ENCODE assay signal across 9 cellular contexts in the genomic region with DNA sequence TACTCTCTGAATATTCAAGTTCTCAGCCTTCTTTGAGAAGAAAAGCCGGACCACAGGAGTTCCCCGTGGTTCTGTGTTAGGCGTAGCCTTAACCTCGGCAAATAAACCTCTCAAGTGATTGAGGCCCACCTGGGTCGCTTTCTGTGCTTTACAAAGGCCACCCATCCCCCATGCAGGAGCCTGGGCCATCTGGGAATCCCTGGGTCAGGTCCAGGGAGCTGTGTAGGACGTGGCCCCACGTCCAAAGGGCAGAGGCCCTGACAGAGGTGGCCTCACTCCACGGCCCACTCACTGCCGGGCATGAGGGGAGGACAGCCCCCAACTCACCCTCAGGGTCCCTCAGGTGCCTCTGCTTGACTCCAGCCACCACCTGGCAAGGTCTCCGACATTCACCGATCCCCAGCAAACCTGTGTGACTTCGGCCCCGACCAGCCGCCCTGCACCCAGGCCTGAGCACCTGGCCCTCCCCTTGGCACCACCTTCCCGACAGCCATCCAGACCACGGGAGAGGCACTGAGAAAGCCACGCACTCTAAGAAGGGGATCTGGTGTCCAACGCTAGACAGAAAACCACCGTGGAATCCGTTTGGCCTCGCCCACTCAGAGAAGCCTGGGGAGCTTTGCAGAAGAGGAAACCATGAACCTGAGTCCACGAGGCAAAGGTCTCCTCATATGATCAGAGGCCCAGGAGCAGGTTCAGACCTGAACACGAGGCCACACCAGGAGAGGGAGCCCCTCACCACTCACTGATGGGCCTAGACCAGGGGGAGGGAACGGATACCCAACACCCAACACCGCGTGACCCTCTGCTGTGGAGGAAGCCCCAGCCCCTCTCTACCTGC. TPM values are rescaled to one million over a fixed set of nuclear protein-coding genes. Genes with fewer than 3 reads are reported as not detected.
DNase-seq lines count a peak whose midpoint lies in the region; ATAC-seq, FAIRE-seq and TF ChIP-seq lines count a peak whose summit lies in the region.
"Had no signal": no experiment of that assay in that cellular context is flagged by ENCODE, and none has a peak within 500 bp of the region (broad histone marks: within the 10 kb centered on the region; RNA-seq: fewer than 3 reads in every experiment).

No MANE protein-coding gene starts in this region.

- TF ChIP-seq POLR2A in gastrocnemius medialis (IDR thresholded peaks at IDR 0.05) = no peak
- TF ChIP-seq POLR2A in H54 (IDR thresholded peaks at IDR 0.05; ENCODE audit: low read depth, low read length) = no peak

- H3K9me3 ChIP-seq in CD8-positive, alpha-beta T cell (ENCODE audit: low read length) = no peaks in the 10 kb centered on the region
- H3K9me3 ChIP-seq in muscle layer of colon (ENCODE audit: low read length) = no peaks in the 10 kb centered on the region
- no peaks in the 10 kb centered on the region for H3K9me3 ChIP-seq in gastrocnemius medialis

- H3K27me3 ChIP-seq in CD8-positive, alpha-beta T cell (ENCODE audit: insufficient read depth, low read length) = no peaks in the 10 kb centered on the region
- H3K27me3 ChIP-seq in muscle layer of colon (ENCODE audit: control insufficient read depth in 1 of 2, insufficient read depth in 2 of 2, low read length in 2 of 2) = no peaks in the 10 kb centered on the region
- peaks cover 0 to 5% (median 0%) of the 10 kb centered on the region in 3 donors for H3K27me3 ChIP-seq in gastrocnemius medialis

- peak overlapping the region; percentile 2 for H3K4me3 ChIP-seq in CD8-positive, alpha-beta T cell (ENCODE audit: low read depth, low read length)
- H3K4me3 ChIP-seq in muscle layer of colon (ENCODE audit: low read depth in 1 of 2, low read length in 2 of 2) (no peak overlapping the region), gastrocnemius medialis (no peak overlapping the region)
- H3K4me3 ChIP-seq: SJSA1 had no signal

- in situ Hi-C loops in gastrocnemius medialis (cut with MboI; ENCODE audit: low sequenced_read_pairs in 4 of 4) = no loop called here

- H3K36me3 ChIP-seq in CD8-positive, alpha-beta T cell (ENCODE audit: insufficient read depth, low read length) = no peaks in the 10 kb centered on the region
- no peaks in the 10 kb centered on the region for H3K36me3 ChIP-seq in muscle layer of colon (ENCODE audit: insufficient read depth, low read length)
- no peaks in the 10 kb centered on the region for H3K36me3 ChIP-seq in gastrocnemius medialis

- no peak overlapping the region for H3K9ac ChIP-seq in muscle layer of colon (ENCODE audit: low read length)

- peaks cover 13% of the 10 kb centered on the region for H3K36me3 Mint-ChIP-seq in CD8-positive, alpha-beta T cell
- H3K36me3 Mint-ChIP-seq in activated naive CD8-positive, alpha-beta T cell treated with anti-CD3 and anti-CD28 coated beads, Interleukin-2, amount 10 ng/mL, durations not matched to agents 7 days and 5 days = peaks cover 5% of the 10 kb centered on the region

- peaks cover 87% of the 10 kb centered on the region for H3K4me1 ChIP-seq in CD8-positive, alpha-beta T cell (ENCODE audit: insufficient read depth, low read length)
- H3K4me1 ChIP-seq in muscle layer of colon (ENCODE audit: insufficient read depth, low read length) = peaks cover 48% of the 10 kb centered on the region
- peaks cover 26 to 35% of the 10 kb centered on the region in 2 donors for H3K4me1 ChIP-seq in gastrocnemius medialis

- ATAC-seq in CD8-positive, alpha-beta T cell = no peak
- no peak for ATAC-seq in activated naive CD8-positive, alpha-beta T cell treated with anti-CD3 and anti-CD28 coated beads, Interleukin-2, amount 10 ng/mL, durations not matched to agents 7 days and 5 days (ENCODE audit: low read depth)
- no peak for ATAC-seq in gastrocnemius medialis
- no peak for ATAC-seq in GM18907 (IDR thresholded peaks at IDR 0.05; ENCODE audit: unreplicated experiment)
- ATAC-seq in GM21737 (IDR thresholded peaks at IDR 0.05; ENCODE audit: unreplicated experiment) = no peak

- peaks cover 69% of the 10 kb centered on the region for H3K4me1 Mint-ChIP-seq in CD8-positive, alpha-beta T cell (ENCODE audit: low read depth)
- H3K4me1 Mint-ChIP-seq in activated naive CD8-positive, alpha-beta T cell treated with anti-CD3 and anti-CD28 coated beads, Interleukin-2, amount 10 ng/mL, durations not matched to agents 7 days and 5 days = peaks cover 46% of the 10 kb centered on the region

- intact Hi-C loops in CD8-positive, alpha-beta T cell (cut with DNase I, micrococcal nuclease) = loop anchor here (10.0 kb wide), 4 partner anchors 277 to 687 kb away; a partner anchor contains a TSS
- intact Hi-C loops in gastrocnemius medialis (cut with DNase I; ENCODE audit: low total_unique reads) = no loop called here

- POLR2A ChIA-PET in CD8-positive, alpha-beta T cell (lab: Charles Lee) = no interaction called here
- POLR2A ChIA-PET in activated naive CD8-positive, alpha-beta T cell treated with anti-CD3 and anti-CD28 coated beads, Interleukin-2, amount 10 ng/mL, durations not matched to agents 7 days and 5 days (lab: Charles Lee) = interaction anchor here (1.3 kb wide), 1 partner anchor 13 kb away, joined by 4 read pairs; no protein-coding TSS in a partner anchor

- DNase-seq in CD8-positive, alpha-beta T cell = no peak
- DNase-seq in HuH-7.5 (ENCODE audit: low spot score) (peak; percentile 71), gastrocnemius medialis (no peak), H54 (ENCODE audit: insufficient read length, low spot score) (no peak)
- DNase-seq in activated naive CD8-positive, alpha-beta T cell treated with anti-CD3 and anti-CD28 coated beads, Interleukin-2, amount 10 ng/mL, durations not matched to agents 7 days and 5 days = no peak

- H3K27ac Mint-ChIP-seq in CD8-positive, alpha-beta T cell = peak overlapping the region; percentile 97
- peak overlapping the region; percentile 88 for H3K27ac Mint-ChIP-seq in activated naive CD8-positive, alpha-beta T cell treated with anti-CD3 and anti-CD28 coated beads, Interleukin-2, amount 10 ng/mL, durations not matched to agents 7 days and 5 days

- CTCF ChIA-PET in CD8-positive, alpha-beta T cell (lab: Charles Lee) = interaction anchor here (0.6 kb wide), 1 partner anchor 705 kb away, joined by 3 read pairs; no protein-coding TSS in a partner anchor

- no peaks in the 10 kb centered on the region for H3K27me3 Mint-ChIP-seq in CD8-positive, alpha-beta T cell (ENCODE audit: low read depth)
- no peaks in the 10 kb centered on the region for H3K27me3 Mint-ChIP-seq in activated naive CD8-positive, alpha-beta T cell treated with anti-CD3 and anti-CD28 coated beads, Interleukin-2, amount 10 ng/mL, durations not matched to agents 7 days and 5 days

- no peak for TF ChIP-seq CTCF in CD8-positive, alpha-beta T cell (IDR thresholded peaks at IDR 0.05)
- TF ChIP-seq CTCF in gastrocnemius medialis (IDR thresholded peaks at IDR 0.05 in 4 of 5, conservative IDR thresholded peaks at IDR 0.05 in 1 of 5) = no peak

- no peaks in the 10 kb centered on the region for H3K9me3 Mint-ChIP-seq in CD8-positive, alpha-beta T cell
- no peaks in the 10 kb centered on the region for H3K9me3 Mint-ChIP-seq in activated naive CD8-positive, alpha-beta T cell treated with anti-CD3 and anti-CD28 coated beads, Interleukin-2, amount 10 ng/mL, durations not matched to agents 7 days and 5 days

- peak overlapping the region; percentile 82 for H3K27ac ChIP-seq in CD8-positive, alpha-beta T cell (ENCODE audit: low read depth, low read length)
- peak overlapping the region; percentile 32 for H3K27ac ChIP-seq in muscle layer of colon (ENCODE audit: low read depth, low read length)
- H3K27ac ChIP-seq in gastrocnemius medialis = peak overlapping the region in 2 of 4 donors; percentile 19 to 28
- H3K27ac ChIP-seq: SJSA1 had no signal

- FAIRE-seq in H54 (lab: Jason Lieb, UNC) = no peak

- H3K4me3 Mint-ChIP-seq in CD8-positive, alpha-beta T cell = peak overlapping the region; percentile 78
- peak overlapping the region; percentile 60 for H3K4me3 Mint-ChIP-seq in activated naive CD8-positive, alpha-beta T cell treated with anti-CD3 and anti-CD28 coated beads, Interleukin-2, amount 10 ng/mL, durations not matched to agents 7 days and 5 days

RNA-seq across cellular contexts. Expression of a gene that starts 4.5 kb away (rescaled TPM):
- total RNA-seq in CD8-positive, alpha-beta T cell = 10 to 100 TPM; 49.0 to 54.2 TPM
- 10 to 100 TPM; 31.5 to 37.5 TPM for total RNA-seq in activated naive CD8-positive, alpha-beta T cell treated with anti-CD3 and anti-CD28 coated beads, Interleukin-2, amount 10 ng/mL, durations not matched to agents 7 days and 5 days
- 1 to 10 TPM; 1.6 to 5.3 (median 3.5) TPM for total RNA-seq in gastrocnemius medialis

Comparison
In these comparisons a context has a peak if more than half of its experiments do, and no peak if none do; other contexts are left out.
1. RNA of a gene that starts 4.5 kb away (total RNA-seq): 49.0 to 54.2 TPM in CD8-positive, alpha-beta T cell and 31.5 to 37.5 TPM in activated naive CD8-positive, alpha-beta T cell treated with anti-CD3 and anti-CD28 coated beads, Interleukin-2, amount 10 ng/mL, durations not matched to agents 7 days and 5 days; 1.6 to 5.3 TPM in gastrocnemius medialis; every median in the first group is over 4 times any median in the second.